7 cellular contexts compared by ENCODE assay signal in genomic region chr12:48775299-48775698, GRCh38.
"Had no signal": no experiment of that assay in that cellular context is flagged by ENCODE, and none has a peak within 500 bp of the region (broad histone marks: within the 10 kb centered on the region; RNA-seq: fewer than 3 reads in every experiment).

No MANE protein-coding gene starts in this region.

- H3K4me3 ChIP-seq: GM23248, HAP-1, K562 had no signal

- H3K9me3 ChIP-seq: HAP-1 had no signal

- H3K9me3 Mint-ChIP-seq: HFFc6 had no signal

- H2AFZ ChIP-seq: GM23248 had no signal

- H3K4me1 ChIP-seq: HAP-1 had no signal

- DNase-seq: GM23248, GOT3, HFFc6, IMR-90 had no signal

- H3K27ac ChIP-seq: GM23248 had no signal

- H3K4me3 Mint-ChIP-seq: HFFc6 had no signal

- H3K9ac ChIP-seq: GM23248 had no signal

- H3K27ac Mint-ChIP-seq: HFFc6 had no signal

- ATAC-seq: HCT116, K562 had no signal
